Comparison of ENCODE assay signal across 11 cellular contexts in genomic region chr3:177385831-177386301, GRCh38.
DNase-seq lines count a peak whose midpoint lies in the region; TF ChIP-seq lines count a peak whose summit lies in the region.
"Had no signal": no experiment of that assay in that cellular context is flagged by ENCODE, and none has a peak within 500 bp of the region (broad histone marks: within the 10 kb centered on the region; RNA-seq: fewer than 3 reads in every experiment).

No MANE protein-coding gene starts in this region.

- intact Hi-C loops in tibial artery (cut with DNase I; ENCODE audit: low total_unique reads), result no loop called here

- in situ Hi-C loops in brain microvascular endothelial cell (cut with HindIII; ENCODE audit: low pct_ligation_motif_present, low sequenced_read_pairs), result no loop called here
- in situ Hi-C loops in ACHN (cut with HindIII; ENCODE audit: low pct_ligation_motif_present, low pct_unique_long_range_greater_than_20kb, low sequenced_read_pairs), result no loop called here

- H3K27me3 ChIP-seq in brain microvascular endothelial cell (replicated peaks) (no peaks in the 10 kb centered on the region), tibial artery (no peaks in the 10 kb centered on the region)
- H3K27me3 ChIP-seq: heart right ventricle had no signal

- H3K27ac ChIP-seq in brain microvascular endothelial cell (no peak overlapping the region), tibial artery (no peak overlapping the region)
- H3K27ac ChIP-seq: heart right ventricle had no signal

- no peak overlapping the region for H3K4me3 ChIP-seq in brain microvascular endothelial cell (ENCODE audit: low read depth, low read length)
- H3K4me3 ChIP-seq in tibial artery, result no peak overlapping the region
- H3K4me3 ChIP-seq: heart right ventricle had no signal

- peak; percentile 43 for DNase-seq in AG08396 (ENCODE audit: low spot score)
- DNase-seq in HPDE6-E6E7 (ENCODE audit: extremely low spot score), result peak; percentile 23
- peak; percentile 20 for DNase-seq in brain microvascular endothelial cell
- DNase-seq in left kidney (ENCODE audit: low read depth, low spot score), result peak; percentile 22
- no peak for DNase-seq in GM19238 (ENCODE audit: insufficient read length, low spot score)
- no peak for DNase-seq in NK-92 (lab: John Stamatoyannopoulos, UW; ENCODE audit: unreplicated experiment)
- no peak for DNase-seq in tibial artery
- no peak for DNase-seq in ACHN
- DNase-seq: activated naive CD4-positive, alpha-beta T cell treated with Interleukin-2 at 50 U/mL for 16 hours; heart right ventricle; NCI-H1092 treated with DMSO at 0.1 percent for 48 hours had no signal

- no peaks in the 10 kb centered on the region for H3K36me3 ChIP-seq in brain microvascular endothelial cell (replicated peaks)
- H3K36me3 ChIP-seq in tibial artery, result no peaks in the 10 kb centered on the region
- H3K36me3 ChIP-seq: heart right ventricle had no signal

- H3K4me1 ChIP-seq in tibial artery, result no peaks in the 10 kb centered on the region
- H3K4me1 ChIP-seq: heart right ventricle had no signal

- H3K9me3 ChIP-seq in tibial artery, result peaks cover 0 to 3% (median 2%) of the 10 kb centered on the region in 3 donors

- TF ChIP-seq CTCF in brain microvascular endothelial cell (IDR thresholded peaks at IDR 0.05; ENCODE audit: low read depth, low read length, missing control alignments) (no peak), tibial artery (IDR thresholded peaks at IDR 0.05) (no peak)

Comparison
In these comparisons a context has a peak if more than half of its experiments do, and no peak if none do; other contexts are left out.
1. DNase-seq: peak in AG08396 (single experiment), HPDE6-E6E7 (single experiment), brain microvascular endothelial cell (single experiment) and left kidney (single experiment); none in GM19238 (single experiment), NK-92 (single experiment), tibial artery (0 of 2) and ACHN (single experiment).